In genomic region chr2:156697906-156698305, GRCh38 we compare ENCODE assay signal across 5 cellular contexts.
"Had no signal": no experiment of that assay in that cellular context is flagged by ENCODE, and none has a peak within 500 bp of the region (broad histone marks: within the 10 kb centered on the region; RNA-seq: fewer than 3 reads in every experiment).

No MANE protein-coding gene starts in this region.

- DNase-seq: IMR-90, KBM-7, KG1 had no signal

- H3K27ac ChIP-seq: HL-60 had no signal

- H3K4me3 ChIP-seq: K562 had no signal
